8 cellular contexts compared by ENCODE assay signal in the genomic region with DNA sequence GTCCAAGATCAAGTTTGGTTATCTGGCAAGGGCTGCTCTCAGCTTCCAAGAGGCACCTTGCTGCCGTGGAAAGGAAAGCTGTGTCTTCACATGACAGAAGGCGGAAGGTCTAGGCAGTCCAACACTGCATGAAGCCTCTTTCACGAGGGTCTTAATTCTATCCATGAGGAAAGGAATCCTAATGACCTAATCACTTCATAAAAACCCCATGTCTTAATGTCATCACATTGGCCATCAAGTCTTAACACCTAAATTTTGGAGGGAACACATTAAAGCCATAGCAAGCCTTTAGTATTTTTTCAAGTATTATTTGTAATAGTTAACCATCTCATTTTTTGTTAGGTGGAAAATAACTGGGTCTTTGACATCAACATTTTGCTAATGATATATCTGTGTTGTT.
"Had no signal": no experiment of that assay in that cellular context is flagged by ENCODE, and none has a peak within 500 bp of the region (broad histone marks: within the 10 kb centered on the region; RNA-seq: fewer than 3 reads in every experiment).

No MANE protein-coding gene starts in this region.

- H3K4me1 ChIP-seq: HAP-1 had no signal

- ATAC-seq: HCT116 had no signal

- H3K4me3 ChIP-seq: GM23248, HAP-1 had no signal

- H3K4me3 Mint-ChIP-seq: HFFc6 had no signal

- H3K36me3 ChIP-seq: HAP-1 had no signal

- H3K9me3 Mint-ChIP-seq: HFFc6 had no signal

- H3K9ac ChIP-seq: GM23248 had no signal

- DNase-seq: GM23248, GOT3, H7, HFFc6, IMR-90 had no signal

- H3K27ac ChIP-seq: GM23248, HL-60 had no signal

- H3K27ac Mint-ChIP-seq: HFFc6 had no signal

- H2AFZ ChIP-seq: GM23248 had no signal

- H3K9me3 ChIP-seq: HAP-1 had no signal
